In genomic region chr18:48959921-48960920, GRCh38 we compare ENCODE assay signal across 12 cellular contexts. TPM values are rescaled to one million over a fixed set of nuclear protein-coding genes. Genes with fewer than 3 reads are reported as not detected.
A peak's percentile ranks its signal among the peaks of the same experiment; 100 is the strongest.
DNase-seq lines count a peak whose midpoint lies in the region; ATAC-seq and TF ChIP-seq lines count a peak whose summit lies in the region.
"Had no signal": no experiment of that assay in that cellular context is flagged by ENCODE, and none has a peak within 500 bp of the region (broad histone marks: within the 10 kb centered on the region; RNA-seq: fewer than 3 reads in every experiment).

No MANE protein-coding gene starts in this region.

- peak overlapping the region; percentile 90 for H3K27ac ChIP-seq in ACC112 (ENCODE audit: low read depth, low read length)
- peak overlapping the region; percentile 69 for H3K27ac ChIP-seq in IMR-90 (ENCODE audit: insufficient read depth, low read length)

- no TSS peak for BruUV-seq in IMR-90 (replicated peaks; lab: Mats Ljungman, UMichigan)

- H3K4me2 ChIP-seq in IMR-90 (ENCODE audit: low read depth, low read length) = no peak overlapping the region

- TF ChIP-seq POLR2A in IMR-90 (IDR thresholded peaks at IDR 0.05; ENCODE audit: low read depth, low read length) = no peak

- H3K18ac ChIP-seq in IMR-90 (ENCODE audit: low read depth, low read length) = peak overlapping the region; percentile 62

- no peak overlapping the region; the same call in 1 of the 2 replicates for H4K5ac ChIP-seq in IMR-90 (ENCODE audit: low read depth, low read length)

- H3K36me3 Mint-ChIP-seq in activated CD4-positive, alpha-beta T cell treated with anti-CD3 and anti-CD28 coated beads for 36 hours (ENCODE audit: low read depth) = no peaks in the 10 kb centered on the region
- H3K36me3 Mint-ChIP-seq: naive B cell had no signal

- DNase-seq in IMR-90 = peak; percentile 61
- peak; percentile 59 for DNase-seq in astrocyte of the hippocampus (ENCODE audit: low read depth, low spot score)
- DNase-seq in islet precursor cell = peak; percentile 68
- DNase-seq in activated T-cell treated with anti-CD3 and anti-CD28 coated beads, Interleukin-2, amount 50 U/mL, for 1 hour = no peak
- no peak for DNase-seq in Kasumi-1 (lab: John Stamatoyannopoulos, UW)
- DNase-seq in activated CD4-positive, alpha-beta T cell treated with anti-CD3 and anti-CD28 coated beads for 36 hours = no peak
- no peak for DNase-seq in HuH-7.5 (ENCODE audit: low spot score)
- DNase-seq: activated CD4-positive, CD25-positive, alpha-beta regulatory T cell; glutamatergic neuron; naive B cell had no signal

- H3K27ac Mint-ChIP-seq in activated CD4-positive, alpha-beta T cell treated with anti-CD3 and anti-CD28 coated beads for 36 hours = no peak overlapping the region

- H2AK9ac ChIP-seq in IMR-90 (replicated peaks; ENCODE audit: low read depth, low read length, poor library complexity) = peak overlapping the region; percentile 55

- H3K4me3 ChIP-seq in ACC112 (ENCODE audit: low read depth, low read length) = peak overlapping the region; percentile 42
- H3K4me3 ChIP-seq in IMR-90 (ENCODE audit: insufficient read depth, low read depth, low read length) = no peak overlapping the region

- H3K27me3 ChIP-seq in ACC112 (ENCODE audit: insufficient read depth, low read length) (no peaks in the 10 kb centered on the region), IMR-90 (ENCODE audit: control insufficient read depth, insufficient read depth, low read length) (no peaks in the 10 kb centered on the region)

- peak overlapping the region; percentile 48 for H2BK5ac ChIP-seq in IMR-90 (ENCODE audit: low read depth, low read length, poor library complexity, severe bottlenecking)

- no peak for TF ChIP-seq CTCF in IMR-90 (conservative IDR thresholded peaks at IDR 0.05; ENCODE audit: low read depth, low read length)

- 0 out of 2 replicates have a peak overlapping the region, but pooled peaks have one; percentile 8 for H3K23ac ChIP-seq in IMR-90 (ENCODE audit: low read depth, low read length)

- peak overlapping the region; percentile 65; the same call in 1 of the 2 replicates for H3K4ac ChIP-seq in IMR-90 (ENCODE audit: low read depth, low read length)

- peak overlapping the region; percentile 62 for H2BK120ac ChIP-seq in IMR-90 (ENCODE audit: low read depth, low read length)

- peak overlapping the region in 1 of 2 experiments; percentile 72; a peak in 2 of 4 replicates for H4K8ac ChIP-seq in IMR-90 (ENCODE audit: low read depth in 2 of 2, low read length in 2 of 2)

- H4K91ac ChIP-seq in IMR-90 (ENCODE audit: insufficient read depth, low read depth, low read length) = no peak overlapping the region; the same call in 1 of the 2 replicates

- ATAC-seq in IMR-90 (ENCODE audit: low read depth) = peak; percentile 34
- ATAC-seq in activated CD4-positive, alpha-beta T cell treated with anti-CD3 and anti-CD28 coated beads for 36 hours = no peak

- peaks cover 13% of the 10 kb centered on the region for H3K9me1 ChIP-seq in IMR-90 (ENCODE audit: insufficient read depth, low read length)

- dilution Hi-C loops in IMR-90 (cut with HindIII; ENCODE audit: low sequenced_read_pairs, unreplicated experiment) = no loop called here

- H4K20me1 ChIP-seq in IMR-90 (ENCODE audit: insufficient read depth, low read length) = no peaks in the 10 kb centered on the region

- CTCF ChIA-PET in IMR-90 (lab: Yijun Ruan, JAX) = no interaction called here
- CTCF ChIA-PET in activated CD4-positive, alpha-beta T cell treated with anti-CD3 and anti-CD28 coated beads for 36 hours (lab: Charles Lee) = interaction anchor here (0.7 kb wide), 1 partner anchor 13 kb away, joined by 3 read pairs; no protein-coding TSS in a partner anchor

- peaks cover 17% of the 10 kb centered on the region for H3K4me1 Mint-ChIP-seq in activated CD4-positive, alpha-beta T cell treated with anti-CD3 and anti-CD28 coated beads for 36 hours

- intact Hi-C loops in IMR-90 (cut with micrococcal nuclease) = no loop called here
- intact Hi-C loops in activated CD4-positive, alpha-beta T cell treated with anti-CD3 and anti-CD28 coated beads for 36 hours (cut with DNase I, micrococcal nuclease) = loop anchor here in 1 of 2 experiments (10.0 kb wide), 2 partner anchors 1025 to 1325 kb away; partner anchors contain the start of genes CXXC1, MBD1 and SMAD2

- no peak overlapping the region for H3K4me3 Mint-ChIP-seq in activated CD4-positive, alpha-beta T cell treated with anti-CD3 and anti-CD28 coated beads for 36 hours
- H3K4me3 Mint-ChIP-seq: central memory CD8-positive, alpha-beta T cell had no signal

- H3K79me1 ChIP-seq in IMR-90 (ENCODE audit: low read depth in 1 of 2, low read length in 2 of 2) = no peaks in the 10 kb centered on the region; a peak in 2 of 4 replicates

- no peaks in the 10 kb centered on the region for H3K36me3 ChIP-seq in ACC112 (ENCODE audit: insufficient read depth, low read length)
- no peaks in the 10 kb centered on the region for H3K36me3 ChIP-seq in IMR-90 (ENCODE audit: control insufficient read depth, insufficient read depth, low read length)

- TF ChIP-seq RAD21 in IMR-90 (IDR thresholded peaks at IDR 0.05; ENCODE audit: low read length) = no peak

- no peak overlapping the region for H3K9ac ChIP-seq in IMR-90 (ENCODE audit: low read depth, low read length)

- peak overlapping the region; percentile 60 for H2AK5ac ChIP-seq in IMR-90 (ENCODE audit: low read depth, low read length)

- peak overlapping the region; percentile 80; the same call in 2 of the 3 replicates for H2BK15ac ChIP-seq in IMR-90 (ENCODE audit: low read depth, low read length)

- in situ Hi-C loops in IMR-90 (cut with MboI; ENCODE audit: low sequenced_read_pairs) = no loop called here

- no peak overlapping the region for H3K56ac ChIP-seq in IMR-90 (ENCODE audit: extremely low read depth, insufficient read depth, low read length)

- H3K9me3 Mint-ChIP-seq in activated CD4-positive, alpha-beta T cell treated with anti-CD3 and anti-CD28 coated beads for 36 hours (ENCODE audit: low read depth) = no peaks in the 10 kb centered on the region
- H3K9me3 Mint-ChIP-seq: central memory CD8-positive, alpha-beta T cell; naive B cell had no signal

- POLR2A ChIA-PET in IMR-90 (lab: Charles Lee; ENCODE audit: unreplicated experiment) = interaction anchor here (0.6 kb wide), 1 partner anchor 11 kb away, joined by 3 read pairs; no protein-coding TSS in a partner anchor
- POLR2A ChIA-PET in activated CD4-positive, alpha-beta T cell treated with anti-CD3 and anti-CD28 coated beads for 36 hours (lab: Charles Lee) = interaction anchor here (0.7 kb wide), 1 partner anchor 499 kb away, joined by 4 read pairs; no protein-coding TSS in a partner anchor

- H2AFZ ChIP-seq in ACC112 (ENCODE audit: low read length, unreplicated experiment) = peak overlapping the region; percentile 85
- H2AFZ ChIP-seq in IMR-90 (replicated peaks; ENCODE audit: low read length, poor library complexity) = peak overlapping the region; percentile 18

- H3K9me3 ChIP-seq in IMR-90 (ENCODE audit: control insufficient read depth, insufficient read depth, low read length) = no peaks in the 10 kb centered on the region

- 100% methylated on average over 2 of the region's 17 CpGs; no CpG with 5 or more reads in 1 of the 2 experiments for WGBS in IMR-90 (ENCODE audit: extremely low coverage in 2 of 2, insufficient read length in 1 of 2), 2 experiments

- peak overlapping the region; percentile 68 for H3K14ac ChIP-seq in IMR-90 (replicated peaks; ENCODE audit: low read depth, low read length)

- peak overlapping the region; percentile 81 for H2BK20ac ChIP-seq in IMR-90 (ENCODE audit: low read depth, low read length)

- no peaks in the 10 kb centered on the region for H3K79me2 ChIP-seq in ACC112 (ENCODE audit: control insufficient read depth, insufficient read depth, low read length, unreplicated experiment)

- no peaks in the 10 kb centered on the region for H3K27me3 Mint-ChIP-seq in activated CD4-positive, alpha-beta T cell treated with anti-CD3 and anti-CD28 coated beads for 36 hours
- H3K27me3 Mint-ChIP-seq: central memory CD8-positive, alpha-beta T cell had no signal

- H3K4me1 ChIP-seq in ACC112 (ENCODE audit: control insufficient read depth, insufficient read depth, low read length, unreplicated experiment) (peaks cover 53% of the 10 kb centered on the region), IMR-90 (ENCODE audit: control insufficient read depth, insufficient read depth, low read length) (peaks cover 35% of the 10 kb centered on the region)

TF ChIP-seq in IMR-90, 13 proteins besides CTCF, POLR2A, EP300 and RAD21:
- TF ChIP-seq FOS (IDR thresholded peaks at IDR 0.05; ENCODE audit: low read depth, low read length) = peak; percentile 75
- no peak for TF ChIP-seq MAFK (IDR thresholded peaks at IDR 0.05; ENCODE audit: low read depth, low read length)
- TF ChIP-seq ELK1 (IDR thresholded peaks at IDR 0.05; ENCODE audit: borderline replicate concordance, low read depth, low read length) = no peak
- no peak for TF ChIP-seq SMC3 (IDR thresholded peaks at IDR 0.05; ENCODE audit: low read depth, low read length)
- TF ChIP-seq NFE2L2 (IDR thresholded peaks at IDR 0.05; ENCODE audit: low read depth, low read length) = no peak
- TF ChIP-seq CHD1 (IDR thresholded peaks at IDR 0.05; ENCODE audit: low read depth, low read length) = no peak

RNA-seq across cellular contexts. Expression of gene SMAD7, which starts 9.5 kb away (rescaled TPM):
- total RNA-seq in IMR-90 (2012; rRNA removed) = 13.3 and 15.8 TPM in 2 replicates
- polyA plus RNA-seq in IMR-90 (2012; rRNA removed) = 17.6 and 17.9 TPM in 2 replicates
- 8.3 and 14.6 TPM in 2 replicates for polyA plus RNA-seq in IMR-90 (2012; cell fraction: cytosol; rRNA removed)
- polyA plus RNA-seq in IMR-90 (2012; cell fraction: nucleus; rRNA removed; ENCODE audit: low replicate concordance) = 22.6 and 22.9 TPM in 2 replicates
- total RNA-seq in activated CD4-positive, alpha-beta T cell treated with anti-CD3 and anti-CD28 coated beads for 36 hours = 1 to 10 TPM; 7.2 to 9.3 TPM

Comparison
In these comparisons a context has a peak if more than half of its experiments do, and no peak if none do; other contexts are left out.
1. DNase-seq: peak in IMR-90 (single experiment), astrocyte of the hippocampus (single experiment) and islet precursor cell (single experiment); none in activated T-cell treated with anti-CD3 and anti-CD28 coated beads, Interleukin-2, amount 50 U/mL, for 1 hour (single experiment), Kasumi-1 (0 of 2), activated CD4-positive, alpha-beta T cell treated with anti-CD3 and anti-CD28 coated beads for 36 hours (single experiment) and HuH-7.5 (single experiment).